Comparison of ENCODE assay signal across 20 cellular contexts in genomic region chr1:191714810-191715209, GRCh38.
A peak's percentile ranks its signal among the peaks of the same experiment; 100 is the strongest.
DNase-seq lines count a peak whose midpoint lies in the region; ATAC-seq, FAIRE-seq and TF ChIP-seq lines count a peak whose summit lies in the region.
"Had no signal": no experiment of that assay in that cellular context is flagged by ENCODE, and none has a peak within 500 bp of the region (broad histone marks: within the 10 kb centered on the region; RNA-seq: fewer than 3 reads in every experiment).

No MANE protein-coding gene starts in this region.

- no peaks in the 10 kb centered on the region for H3K79me2 ChIP-seq in DND-41 (ENCODE audit: insufficient read depth, low read length)
- no peaks in the 10 kb centered on the region for H3K79me2 ChIP-seq in endothelial cell of umbilical vein (ENCODE audit: control insufficient read depth, insufficient read depth, low read length)

- H3K27ac Mint-ChIP-seq in activated CD4-positive, alpha-beta T cell treated with anti-CD3 and anti-CD28 coated beads, Interleukin-2, amount 10 ng/mL, durations not matched to agents 24 days and 14 days, result no peak overlapping the region
- H3K27ac Mint-ChIP-seq: CD8-positive, alpha-beta T cell had no signal

- peak overlapping the region; percentile 15; the same call in 1 of the 2 replicates for H2AFZ ChIP-seq in DND-41 (ENCODE audit: low read depth, low read length)
- H2AFZ ChIP-seq in endothelial cell of umbilical vein (ENCODE audit: low read depth, low read length), result no peak overlapping the region
- H2AFZ ChIP-seq: PC-9 had no signal

- dilution Hi-C loops in endothelial cell of umbilical vein (cut with MboI; ENCODE audit: extremely low pct_ligation_motif_present, low sequenced_read_pairs), result no loop called here

- no peaks in the 10 kb centered on the region for H3K9me1 ChIP-seq in endothelial cell of umbilical vein (replicated peaks; ENCODE audit: control insufficient read depth, extremely low read depth, insufficient read depth, low read length)

- CTCF ChIA-PET in endothelial cell of umbilical vein (lab: Charles Lee), result no interaction called here

- no peak for TF ChIP-seq POLR2A in endothelial cell of umbilical vein (IDR thresholded peaks at IDR 0.05; ENCODE audit: low read depth, low read length)

- ATAC-seq in DND-41 (ENCODE audit: insufficient read depth, low read depth), result peak; percentile 69
- ATAC-seq: CD8-positive, alpha-beta T cell had no signal

- DNase-seq in DND-41 (no peak), NCI-H2171 (lab: John Stamatoyannopoulos, UW) (peak; percentile 34), SK-N-DZ (ENCODE audit: low spot score) (peak; percentile 18), endothelial cell of umbilical vein (ENCODE audit: low read depth, low spot score) (peak; percentile 13), HCEC 1CT (no peak), NCI-H187 (lab: John Stamatoyannopoulos, UW) (no peak)
- no peak for DNase-seq in activated CD4-positive, alpha-beta T cell treated with anti-CD3 and anti-CD28 coated beads, Interleukin-2, amount 10 ng/mL, durations not matched to agents 24 days and 14 days
- no peak for DNase-seq in activated CD4-positive, CD25-positive, alpha-beta regulatory T cell (lab: John Stamatoyannopoulos, UW)
- DNase-seq: CD8-positive, alpha-beta T cell; DMS153; EL; Karpas-422; NCI-H1105 treated with DMSO at 0.1 percent for 48 hours; NCI-H1930; NCI-H2227 treated with DMSO at 0.1 percent for 48 hours; NCI-H526 treated with DMSO at 0.1 percent for 48 hours; PC-9; SW 1271 had no signal

- H3K4me2 ChIP-seq in DND-41 (ENCODE audit: insufficient read depth, low read length) (no peak overlapping the region), endothelial cell of umbilical vein (ENCODE audit: insufficient read depth, low read length) (no peak overlapping the region)
- H3K4me2 ChIP-seq: PC-9 had no signal

- no peak overlapping the region for H3K4me3 ChIP-seq in DND-41 (ENCODE audit: low read depth in 1 of 2, low read length in 2 of 2)
- no peak overlapping the region for H3K4me3 ChIP-seq in endothelial cell of umbilical vein (replicated peaks in 1 of 3; ENCODE audit: insufficient read depth in 1 of 3, low read depth in 1 of 3, low read length in 3 of 3)
- H3K4me3 ChIP-seq: PC-9, SJCRH30 had no signal

- no peaks in the 10 kb centered on the region for H3K9me3 Mint-ChIP-seq in activated CD4-positive, alpha-beta T cell treated with anti-CD3 and anti-CD28 coated beads, Interleukin-2, amount 10 ng/mL, durations not matched to agents 24 days and 14 days

- H3K4me1 ChIP-seq in DND-41 (ENCODE audit: insufficient read depth, low read length) (peaks cover 7% of the 10 kb centered on the region; the same call in 1 of the 2 replicates), endothelial cell of umbilical vein (ENCODE audit: control insufficient read depth, extremely low read depth, insufficient read depth, low read length) (no peaks in the 10 kb centered on the region)
- H3K4me1 ChIP-seq: SJCRH30 had no signal

- TF ChIP-seq CTCF in DND-41 (IDR thresholded peaks at IDR 0.05; ENCODE audit: borderline replicate concordance, extremely low read depth, low read length, poor library complexity, severe bottlenecking) (no peak), endothelial cell of umbilical vein (IDR thresholded peaks at IDR 0.05; ENCODE audit: extremely low read depth in 1 of 2, insufficient read depth in 1 of 2, low read depth in 1 of 2, low read length in 2 of 2) (no peak)

- no peaks in the 10 kb centered on the region for H3K4me1 Mint-ChIP-seq in activated CD4-positive, alpha-beta T cell treated with anti-CD3 and anti-CD28 coated beads, Interleukin-2, amount 10 ng/mL, durations not matched to agents 24 days and 14 days

- no peaks in the 10 kb centered on the region for H3K9me3 ChIP-seq in DND-41 (ENCODE audit: insufficient read depth, low read length, severe bottlenecking)
- no peaks in the 10 kb centered on the region for H3K9me3 ChIP-seq in endothelial cell of umbilical vein (replicated peaks; ENCODE audit: control insufficient read depth, insufficient read depth, low read length)
- H3K9me3 ChIP-seq: SJCRH30 had no signal

- H3K36me3 ChIP-seq in DND-41 (ENCODE audit: insufficient read depth, low read length) (no peaks in the 10 kb centered on the region), endothelial cell of umbilical vein (ENCODE audit: control insufficient read depth in 2 of 2, extremely low read depth in 1 of 2, insufficient read depth in 2 of 2, low read length in 2 of 2) (no peaks in the 10 kb centered on the region)
- H3K36me3 ChIP-seq: SJCRH30 had no signal

- H3K27ac ChIP-seq in DND-41 (ENCODE audit: low read length) (no peak overlapping the region), endothelial cell of umbilical vein (ENCODE audit: insufficient read depth, low read depth, low read length) (no peak overlapping the region)
- H3K27ac ChIP-seq: PC-9, SJCRH30 had no signal

- no peak for FAIRE-seq in endothelial cell of umbilical vein (lab: Jason Lieb, UNC)
- FAIRE-seq: H54 had no signal

- POLR2A ChIA-PET in endothelial cell of umbilical vein (lab: Charles Lee), result no interaction called here

- intact Hi-C loops in endothelial cell of umbilical vein (cut with micrococcal nuclease), result no loop called here
- intact Hi-C loops in activated CD4-positive, alpha-beta T cell treated with anti-CD3 and anti-CD28 coated beads, Interleukin-2, amount 10 ng/mL, durations not matched to agents 24 days and 14 days (cut with micrococcal nuclease), result no loop called here

- H3K27me3 Mint-ChIP-seq in activated CD4-positive, alpha-beta T cell treated with anti-CD3 and anti-CD28 coated beads, Interleukin-2, amount 10 ng/mL, durations not matched to agents 24 days and 14 days, result no peaks in the 10 kb centered on the region

- no peaks in the 10 kb centered on the region for H3K36me3 Mint-ChIP-seq in activated CD4-positive, alpha-beta T cell treated with anti-CD3 and anti-CD28 coated beads, Interleukin-2, amount 10 ng/mL, durations not matched to agents 24 days and 14 days (ENCODE audit: low read depth)
- H3K36me3 Mint-ChIP-seq: CD8-positive, alpha-beta T cell had no signal

- no peak overlapping the region for H3K4me3 Mint-ChIP-seq in activated CD4-positive, alpha-beta T cell treated with anti-CD3 and anti-CD28 coated beads, Interleukin-2, amount 10 ng/mL, durations not matched to agents 24 days and 14 days
- H3K4me3 Mint-ChIP-seq: CD8-positive, alpha-beta T cell had no signal

- H4K20me1 ChIP-seq in DND-41 (ENCODE audit: insufficient read depth, low read length) (no peaks in the 10 kb centered on the region), endothelial cell of umbilical vein (replicated peaks; ENCODE audit: control insufficient read depth, extremely low read depth, insufficient read depth, low read length) (no peaks in the 10 kb centered on the region)

- H3K9ac ChIP-seq in DND-41 (ENCODE audit: low read depth, low read length) (no peak overlapping the region), endothelial cell of umbilical vein (replicated peaks; ENCODE audit: extremely low read depth, insufficient read depth, low read length) (no peak overlapping the region)

- no TSS peak for BruUV-seq in endothelial cell of umbilical vein (replicated peaks; lab: Mats Ljungman, UMichigan)

- no peaks in the 10 kb centered on the region for H3K27me3 ChIP-seq in DND-41 (ENCODE audit: insufficient read depth, low read length, poor library complexity)
- H3K27me3 ChIP-seq in endothelial cell of umbilical vein (ENCODE audit: control insufficient read depth in 2 of 2, insufficient read depth in 2 of 2, low read length in 2 of 2), result no peaks in the 10 kb centered on the region
- H3K27me3 ChIP-seq: SJCRH30 had no signal

TF ChIP-seq in endothelial cell of umbilical vein, 7 proteins besides CTCF, POLR2A, EP300 and RAD21:
- TF ChIP-seq MAX (IDR thresholded peaks at IDR 0.05; ENCODE audit: insufficient read depth, insufficient read length), result no peak
- no peak for TF ChIP-seq GATA2 (IDR thresholded peaks at IDR 0.05; ENCODE audit: insufficient read depth, insufficient read length, low read depth, low read length)
- TF ChIP-seq FOS (IDR thresholded peaks at IDR 0.05; ENCODE audit: borderline replicate concordance, insufficient read depth, low read length), result no peak
- no peak for TF ChIP-seq MYC (IDR thresholded peaks at IDR 0.05; ENCODE audit: low read depth, low read length)
- TF ChIP-seq EZH2 (IDR thresholded peaks at IDR 0.05; ENCODE audit: borderline replicate concordance, low read depth, low read length, severe bottlenecking), result no peak
- no peak for TF ChIP-seq POLR2AphosphoS5 (IDR thresholded peaks at IDR 0.05; ENCODE audit: insufficient read depth, low read depth, low read length)
- TF ChIP-seq JUN (IDR thresholded peaks at IDR 0.05; ENCODE audit: borderline replicate concordance, insufficient read depth, insufficient read length, low read depth), result no peak

Comparison
In these comparisons a context has a peak if more than half of its experiments do, and no peak if none do; other contexts are left out.
1. DNase-seq: peak in NCI-H2171 (single experiment), SK-N-DZ (single experiment) and endothelial cell of umbilical vein (single experiment); none in DND-41 (single experiment), HCEC 1CT (single experiment), activated CD4-positive, alpha-beta T cell treated with anti-CD3 and anti-CD28 coated beads, Interleukin-2, amount 10 ng/mL, durations not matched to agents 24 days and 14 days (single experiment), NCI-H187 (0 of 2) and activated CD4-positive, CD25-positive, alpha-beta regulatory T cell (0 of 4).